In genomic region chr3:41608267-41608822, GRCh38 we compare ENCODE assay signal across 14 cellular contexts.
DNase-seq lines count a peak whose midpoint lies in the region; ATAC-seq and TF ChIP-seq lines count a peak whose summit lies in the region.
"Had no signal": no experiment of that assay in that cellular context is flagged by ENCODE, and none has a peak within 500 bp of the region (broad histone marks: within the 10 kb centered on the region; RNA-seq: fewer than 3 reads in every experiment).

No MANE protein-coding gene starts in this region.

- H3K27me3 Mint-ChIP-seq in activated T-cell treated with anti-CD3 and anti-CD28 coated beads, Interleukin-2, amount 50 U/mL, for 24 hours = peaks cover 6% of the 10 kb centered on the region
- H3K27me3 Mint-ChIP-seq: CD4-positive, alpha-beta T cell had no signal

- no peak for TF ChIP-seq CTCF in GM12865 (IDR thresholded peaks at IDR 0.05; ENCODE audit: insufficient read depth, low read depth, low read length, missing control alignments)

- H3K9me3 Mint-ChIP-seq in activated T-cell treated with anti-CD3 and anti-CD28 coated beads, Interleukin-2, amount 50 U/mL, for 24 hours = no peaks in the 10 kb centered on the region
- H3K9me3 Mint-ChIP-seq: CD4-positive, alpha-beta T cell had no signal

- ATAC-seq in HG02885 (IDR thresholded peaks at IDR 0.05; ENCODE audit: poor library complexity, unreplicated experiment) = peak; percentile 54
- ATAC-seq in Right ventricle myocardium superior (ENCODE audit: poor library complexity) = no peak
- no peak for ATAC-seq in HG03045 (IDR thresholded peaks at IDR 0.05; ENCODE audit: unreplicated experiment)

- no peaks in the 10 kb centered on the region for H3K36me3 Mint-ChIP-seq in activated T-cell treated with anti-CD3 and anti-CD28 coated beads, Interleukin-2, amount 50 U/mL, for 24 hours (ENCODE audit: low read depth)

- H3K4me1 Mint-ChIP-seq in activated T-cell treated with anti-CD3 and anti-CD28 coated beads, Interleukin-2, amount 50 U/mL, for 24 hours (ENCODE audit: low read depth) = peaks cover 19% of the 10 kb centered on the region

- H3K27ac Mint-ChIP-seq in activated T-cell treated with anti-CD3 and anti-CD28 coated beads, Interleukin-2, amount 50 U/mL, for 24 hours = peak overlapping the region; percentile 91
- H3K27ac Mint-ChIP-seq: CD4-positive, alpha-beta T cell had no signal

- H3K4me3 ChIP-seq in GM12865 (ENCODE audit: low read depth, low read length) = no peak overlapping the region

- DNase-seq in activated T-cell treated with anti-CD3 and anti-CD28 coated beads, Interleukin-2, amount 50 U/mL, for 24 hours = no peak
- DNase-seq in activated T-cell treated with anti-CD3 and anti-CD28 coated beads, Interleukin-2, amount 50 U/mL, for 48 hours = no peak
- DNase-seq in GM12865 (ENCODE audit: low read depth) (peak; percentile 12), globus pallidus (ENCODE audit: low spot score) (peak; percentile 1), Right ventricle myocardium superior (no peak)
- DNase-seq: CD4-positive, alpha-beta T cell; DMS79; H7; NCI-H1436; NCI-H2029 treated with DMSO at 0.1 percent for 48 hours; NCI-H510A treated with DMSO at 0.1 percent for 48 hours; SHP77 treated with DMSO at 0.1 percent for 48 hours had no signal

- intact Hi-C loops in Right ventricle myocardium superior (cut with DNase I) = no loop called here

- H3K4me3 Mint-ChIP-seq in activated T-cell treated with anti-CD3 and anti-CD28 coated beads, Interleukin-2, amount 50 U/mL, for 24 hours = peak overlapping the region; percentile 23
- H3K4me3 Mint-ChIP-seq: CD4-positive, alpha-beta T cell had no signal

Comparison
In these comparisons a context has a peak if more than half of its experiments do, and no peak if none do; other contexts are left out.
1. DNase-seq: peak in GM12865 (single experiment) and globus pallidus (single experiment); none in activated T-cell treated with anti-CD3 and anti-CD28 coated beads, Interleukin-2, amount 50 U/mL, for 24 hours (single experiment), activated T-cell treated with anti-CD3 and anti-CD28 coated beads, Interleukin-2, amount 50 U/mL, for 48 hours (0 of 2) and Right ventricle myocardium superior (single experiment).